In the genomic region with DNA sequence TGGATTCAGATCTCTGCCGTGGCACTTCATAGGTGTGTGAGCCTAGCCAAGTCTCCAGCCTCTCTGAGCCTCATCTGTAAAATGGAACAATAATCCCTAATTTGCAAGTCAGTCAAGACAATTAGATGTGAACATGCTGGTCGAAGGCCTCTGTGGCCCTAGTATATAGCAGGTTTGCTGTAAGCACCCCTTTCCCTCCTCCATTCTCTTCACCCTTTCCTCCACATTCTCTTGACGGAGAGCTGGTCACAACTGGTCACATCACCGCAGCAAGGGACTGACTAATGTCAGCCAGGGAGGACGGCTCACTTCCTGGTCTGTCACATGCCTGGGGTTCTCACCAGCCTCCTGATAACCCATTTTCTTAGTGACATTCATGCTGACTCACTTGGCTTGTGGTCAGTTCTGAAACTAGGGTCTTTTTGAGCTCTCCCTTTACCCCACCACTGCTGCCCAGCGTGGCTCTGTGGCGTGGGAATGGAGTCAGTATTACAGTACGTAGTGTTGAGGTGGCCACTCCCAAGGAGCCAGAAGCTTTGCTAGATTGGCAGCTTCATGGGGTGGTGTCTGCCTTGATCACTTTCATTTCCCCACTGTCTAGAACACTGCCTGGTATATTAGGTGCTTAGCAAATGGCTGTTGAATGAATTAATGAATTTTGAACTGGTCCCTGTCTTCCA, we compare ENCODE assay signal across 1 cellular context.
A peak's percentile ranks its signal among the peaks of the same experiment; 100 is the strongest.
TF ChIP-seq lines count a peak whose summit lies in the region.

No MANE protein-coding gene starts in this region.

TF ChIP-seq in K562, 482 proteins besides CTCF, POLR2A, EP300 and RAD21 (continued from another document):
- TF ChIP-seq CEBPG (CRISPR knock-in tag; IDR thresholded peaks at IDR 0.05) (no peak), CEBPG (tag; conservative IDR thresholded peaks at IDR 0.05 in 1 of 2, IDR thresholded peaks at IDR 0.05 in 1 of 2) (no peak), WHSC1 (IDR thresholded peaks at IDR 0.05; ENCODE audit: low read length) (no peak), ZNF589 (CRISPR knock-in tag; IDR thresholded peaks at IDR 0.05; ENCODE audit: low read depth) (peak; percentile 93), BACH1 (tag; IDR thresholded peaks at IDR 0.05) (peak; percentile 87), PPARD (CRISPR knock-in tag; IDR thresholded peaks at IDR 0.05) (no peak), TGIF2 (CRISPR knock-in tag; IDR thresholded peaks at IDR 0.05) (no peak), RBM34 (IDR thresholded peaks at IDR 0.05; ENCODE audit: borderline replicate concordance, insufficient read depth, low read length) (no peak), SMARCE1 (IDR thresholded peaks at IDR 0.05) (peak; percentile 64), HDAC2 (IDR thresholded peaks at IDR 0.05) (peak; percentile 85), ZNF407 (IDR thresholded peaks at IDR 0.05; ENCODE audit: low read depth) (no peak), CBX5 (IDR thresholded peaks at IDR 0.05; ENCODE audit: borderline replicate concordance, low read depth) (no peak), CBFA2T2 (conservative IDR thresholded peaks at IDR 0.05) (0 out of 2 replicates have a peak, but pooled peaks have one; percentile 14), NFE2 (IDR thresholded peaks at IDR 0.05; ENCODE audit: low read depth) (peak; percentile 91), CSDE1 (IDR thresholded peaks at IDR 0.05) (no peak), ID3 (CRISPR knock-in tag; IDR thresholded peaks at IDR 0.05) (no peak), ID3 (tag; IDR thresholded peaks at IDR 0.05) (no peak), HNRNPH1 (optimal IDR thresholded peaks at IDR 0.05; ENCODE audit: low read depth, low read length) (no peak), CCNT2 (IDR thresholded peaks at IDR 0.05; ENCODE audit: borderline replicate concordance, extremely low read depth, insufficient read length, low read depth, low read length) (no peak), SREBF2 (CRISPR knock-in tag; IDR thresholded peaks at IDR 0.05) (no peak), SUPT5H (IDR thresholded peaks at IDR 0.05) (peak; percentile 38; the same call in 1 of the 2 replicates), RAD51 (IDR thresholded peaks at IDR 0.05; ENCODE audit: borderline replicate concordance, low read depth) (peak; percentile 70), BRD9 (IDR thresholded peaks at IDR 0.05; ENCODE audit: low read depth, partially characterized antibody) (no peak), RHOXF2B (CRISPR knock-in tag; conservative IDR thresholded peaks at IDR 0.05) (no peak), DACH1 (IDR thresholded peaks at IDR 0.05; ENCODE audit: partially characterized antibody) (no peak), LCOR (CRISPR knock-in tag; IDR thresholded peaks at IDR 0.05) (no peak), THAP7 (CRISPR knock-in tag; IDR thresholded peaks at IDR 0.05) (no peak), COPS2 (conservative IDR thresholded peaks at IDR 0.05) (no peak), JUNB (CRISPR knock-in tag; conservative IDR thresholded peaks at IDR 0.05) (no peak), BMI1 (IDR thresholded peaks at IDR 0.05; ENCODE audit: low read length) (no peak), ZNF766 (CRISPR knock-in tag; conservative IDR thresholded peaks at IDR 0.05) (no peak), EZH2 (IDR thresholded peaks at IDR 0.05; ENCODE audit: borderline replicate concordance, low read depth, low read length) (no peak), FOXJ2 (tag; IDR thresholded peaks at IDR 0.05) (no peak), CEBPZ (IDR thresholded peaks at IDR 0.05; ENCODE audit: borderline replicate concordance, low read depth, low read length) (no peak), CREB3 (tag; conservative IDR thresholded peaks at IDR 0.05; ENCODE audit: low read depth) (peak; percentile 87)
- TF ChIP-seq, protein P1, sequence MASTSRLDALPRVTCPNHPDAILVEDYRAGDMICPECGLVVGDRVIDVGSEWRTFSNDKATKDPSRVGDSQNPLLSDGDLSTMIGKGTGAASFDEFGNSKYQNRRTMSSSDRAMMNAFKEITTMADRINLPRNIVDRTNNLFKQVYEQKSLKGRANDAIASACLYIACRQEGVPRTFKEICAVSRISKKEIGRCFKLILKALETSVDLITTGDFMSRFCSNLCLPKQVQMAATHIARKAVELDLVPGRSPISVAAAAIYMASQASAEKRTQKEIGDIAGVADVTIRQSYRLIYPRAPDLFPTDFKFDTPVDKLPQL (IDR thresholded peaks at IDR 0.05; ENCODE audit: extremely low read depth, insufficient read length): no peak
- TF ChIP-seq, protein P2, sequence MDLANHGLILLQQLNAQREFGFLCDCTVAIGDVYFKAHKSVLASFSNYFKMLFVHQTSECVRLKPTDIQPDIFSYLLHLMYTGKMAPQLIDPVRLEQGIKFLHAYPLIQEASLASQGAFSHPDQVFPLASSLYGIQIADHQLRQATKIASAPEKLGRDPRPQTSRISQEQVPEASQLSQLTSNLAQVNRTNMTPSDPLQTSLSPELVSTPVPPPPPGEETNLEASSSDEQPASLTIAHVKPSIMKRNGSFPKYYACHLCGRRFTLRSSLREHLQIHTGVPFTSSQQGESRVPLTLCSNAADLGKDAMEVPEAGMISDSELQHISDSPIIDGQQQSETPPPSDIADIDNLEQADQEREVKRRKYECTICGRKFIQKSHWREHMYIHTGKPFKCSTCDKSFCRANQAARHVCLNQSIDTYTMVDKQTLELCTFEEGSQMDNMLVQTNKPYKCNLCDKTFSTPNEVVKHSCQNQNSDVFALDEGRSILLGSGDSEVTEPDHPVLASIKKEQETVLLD (IDR thresholded peaks at IDR 0.05): no peak
TF ChIP-seq in K562: peak in this region for 115.
